ENCODE assay signal across 19 cellular contexts in genomic region chr11:10777393-10777793, GRCh38. TPM values are rescaled to one million over a fixed set of nuclear protein-coding genes. Genes with fewer than 3 reads are reported as not detected.
A peak's percentile ranks its signal among the peaks of the same experiment; 100 is the strongest.
DNase-seq lines count a peak whose midpoint lies in the region; ATAC-seq and TF ChIP-seq lines count a peak whose summit lies in the region.
"Had no signal": no experiment of that assay in that cellular context is flagged by ENCODE, and none has a peak within 500 bp of the region (broad histone marks: within the 10 kb centered on the region; RNA-seq: fewer than 3 reads in every experiment).

No MANE protein-coding gene starts in this region.

- no peaks in the 10 kb centered on the region for H3K27me3 Mint-ChIP-seq in CD8-positive, alpha-beta T cell (ENCODE audit: low read depth)
- no peaks in the 10 kb centered on the region for H3K27me3 Mint-ChIP-seq in activated T-helper 2 cell treated with anti-CD3 and anti-CD28 coated beads, Interferon-gamma antibody, Interleukin-2, Interleukin-4, amounts not matched to agents 10 μg/mL and 5 μg/mL and 100 μg/mL, durations not matched to agents 14 hours and 24 hours and 36 hours (ENCODE audit: low read depth)
- H3K27me3 Mint-ChIP-seq: activated naive CD4-positive, alpha-beta T cell treated with anti-CD3 and anti-CD28 coated beads, Interleukin-2, amount 10 ng/mL, durations not matched to agents 7 days and 5 days; progenitor cell of endocrine pancreas had no signal

- H3K36me3 ChIP-seq in CD8-positive, alpha-beta T cell (ENCODE audit: insufficient read depth, low read length): peaks cover 48% of the 10 kb centered on the region
- H3K36me3 ChIP-seq in hepatocyte (replicated peaks; ENCODE audit: insufficient read depth, low read depth) (no peaks in the 10 kb centered on the region), sigmoid colon (peaks cover 20 to 44% (median 25%) of the 10 kb centered on the region in 4 donors)

- no peak overlapping the region for H3K4me2 ChIP-seq in hepatocyte

- no peaks in the 10 kb centered on the region for H3K4me1 Mint-ChIP-seq in CD8-positive, alpha-beta T cell (ENCODE audit: low read depth)
- H3K4me1 Mint-ChIP-seq in activated T-helper 2 cell treated with anti-CD3 and anti-CD28 coated beads, Interferon-gamma antibody, Interleukin-2, Interleukin-4, amounts not matched to agents 10 μg/mL and 5 μg/mL and 100 μg/mL, durations not matched to agents 14 hours and 24 hours and 36 hours (ENCODE audit: low read depth): no peaks in the 10 kb centered on the region
- H3K4me1 Mint-ChIP-seq: activated naive CD4-positive, alpha-beta T cell treated with anti-CD3 and anti-CD28 coated beads, Interleukin-2, amount 10 ng/mL, durations not matched to agents 7 days and 5 days had no signal

- no peaks in the 10 kb centered on the region for H3K9me3 Mint-ChIP-seq in CD8-positive, alpha-beta T cell
- H3K9me3 Mint-ChIP-seq in activated T-helper 2 cell treated with anti-CD3 and anti-CD28 coated beads, Interferon-gamma antibody, Interleukin-2, Interleukin-4, amounts not matched to agents 10 μg/mL and 5 μg/mL and 100 μg/mL, durations not matched to agents 14 hours and 24 hours and 36 hours: no peaks in the 10 kb centered on the region
- H3K9me3 Mint-ChIP-seq: activated naive CD4-positive, alpha-beta T cell treated with anti-CD3 and anti-CD28 coated beads, Interleukin-2, amount 10 ng/mL, durations not matched to agents 7 days and 5 days; H9; T-helper 1 cell treated with Interleukin-12 subunit alpha and Interleukin-12 subunit beta and Interleukin-4 antibody, amounts not matched to agents 30 μg/mL and 1 μg/mL, for 36 hours had no signal

- no peak for ATAC-seq in CD8-positive, alpha-beta T cell

- TF ChIP-seq CTCF in CD8-positive, alpha-beta T cell (IDR thresholded peaks at IDR 0.05): no peak
- TF ChIP-seq CTCF in hepatocyte (IDR thresholded peaks at IDR 0.05; ENCODE audit: poor library complexity) (no peak), sigmoid colon (IDR thresholded peaks at IDR 0.05) (no peak)

- no peaks in the 10 kb centered on the region for H3K79me2 ChIP-seq in hepatocyte

- no peaks in the 10 kb centered on the region for H3K4me1 ChIP-seq in CD8-positive, alpha-beta T cell (ENCODE audit: insufficient read depth, low read length)
- H3K4me1 ChIP-seq in hepatocyte (ENCODE audit: insufficient read depth) (peaks cover 10% of the 10 kb centered on the region), sigmoid colon (peaks cover 0 to 19% (median 12%) of the 10 kb centered on the region in 4 donors)

- no peak overlapping the region for H3K4me3 Mint-ChIP-seq in CD8-positive, alpha-beta T cell
- no peak overlapping the region for H3K4me3 Mint-ChIP-seq in activated T-helper 2 cell treated with anti-CD3 and anti-CD28 coated beads, Interferon-gamma antibody, Interleukin-2, Interleukin-4, amounts not matched to agents 10 μg/mL and 5 μg/mL and 100 μg/mL, durations not matched to agents 14 hours and 24 hours and 36 hours (ENCODE audit: low read depth)
- H3K4me3 Mint-ChIP-seq: activated naive CD4-positive, alpha-beta T cell treated with anti-CD3 and anti-CD28 coated beads, Interleukin-2, amount 10 ng/mL, durations not matched to agents 7 days and 5 days; H9; T-helper 1 cell treated with Interleukin-12 subunit alpha and Interleukin-12 subunit beta and Interleukin-4 antibody, amounts not matched to agents 30 μg/mL and 1 μg/mL, for 36 hours had no signal

- TF ChIP-seq POLR2A in sigmoid colon (IDR thresholded peaks at IDR 0.05): no peak

- H4K20me1 ChIP-seq in hepatocyte (ENCODE audit: insufficient read depth, poor library complexity, severe bottlenecking): no peaks in the 10 kb centered on the region

- DNase-seq in CD8-positive, alpha-beta T cell: no peak
- peak; percentile 42 for DNase-seq in NCI-H2029 treated with DMSO at 0.1 percent for 48 hours (lab: John Stamatoyannopoulos, UW)
- DNase-seq in hepatocyte (ENCODE audit: low spot score): no peak
- DNase-seq in sigmoid colon: no peak
- DNase-seq in GM03348 (ENCODE audit: low spot score): no peak
- DNase-seq in activated naive CD4-positive, alpha-beta T cell treated with anti-CD3 and anti-CD28 coated beads, Interleukin-2, amount 50 U/mL, for 16 hours: no peak
- DNase-seq in HCEC 1CT: no peak
- DNase-seq in activated T-helper 2 cell treated with anti-CD3 and anti-CD28 coated beads, Interferon-gamma antibody, Interleukin-2, Interleukin-4, amounts not matched to agents 10 μg/mL and 5 μg/mL and 100 μg/mL, durations not matched to agents 14 hours and 24 hours and 36 hours (ENCODE audit: low spot score): no peak
- DNase-seq: activated CD4-positive, CD25-positive, alpha-beta regulatory T cell treated with anti-CD3 and anti-CD28 coated beads, Interleukin-2, amount 50 U/mL, for 72 hours; activated CD8-positive, alpha-beta memory T cell treated with anti-CD3 and anti-CD28 coated beads, Interleukin-2, amount 50 U/mL, for 48 hours; activated naive CD4-positive, alpha-beta T cell treated with anti-CD3 and anti-CD28 coated beads, Interleukin-2, amount 10 ng/mL, durations not matched to agents 7 days and 5 days; BE2C; DMS 273 treated with DMSO at 0.1 percent for 48 hours; H9; NCI-H1436 treated with DMSO at 0.1 percent for 48 hours; NCI-H226; substantia nigra had no signal

- WGBS in hepatocyte (ENCODE audit: low lambda C conversion rate, missing lambda C conversion rate): 87% methylated on average over 3 of the region's 3 CpGs
- 60 to 64% methylated on average over 3 of the region's 3 CpGs for WGBS in sigmoid colon, 2 donors

- H3K4me3 ChIP-seq in CD8-positive, alpha-beta T cell (ENCODE audit: low read depth, low read length): no peak overlapping the region
- H3K4me3 ChIP-seq in hepatocyte (no peak overlapping the region), sigmoid colon (no peak overlapping the region)

- H3K27ac Mint-ChIP-seq in CD8-positive, alpha-beta T cell: peak overlapping the region; percentile 50
- H3K27ac Mint-ChIP-seq in activated T-helper 2 cell treated with anti-CD3 and anti-CD28 coated beads, Interferon-gamma antibody, Interleukin-2, Interleukin-4, amounts not matched to agents 10 μg/mL and 5 μg/mL and 100 μg/mL, durations not matched to agents 14 hours and 24 hours and 36 hours: no peak overlapping the region
- H3K27ac Mint-ChIP-seq: activated naive CD4-positive, alpha-beta T cell treated with anti-CD3 and anti-CD28 coated beads, Interleukin-2, amount 10 ng/mL, durations not matched to agents 7 days and 5 days; H9; progenitor cell of endocrine pancreas; T-helper 1 cell treated with Interleukin-12 subunit alpha and Interleukin-12 subunit beta and Interleukin-4 antibody, amounts not matched to agents 30 μg/mL and 1 μg/mL, for 36 hours had no signal

- no peak overlapping the region for H2AFZ ChIP-seq in hepatocyte

- CTCF ChIA-PET in CD8-positive, alpha-beta T cell (lab: Charles Lee): interaction anchor here (1.3 kb wide), 1 partner anchor 11 kb away, joined by 3 read pairs; no protein-coding TSS in a partner anchor

- POLR2A ChIA-PET in CD8-positive, alpha-beta T cell (lab: Charles Lee): interaction anchor here (0.6 kb wide), 1 partner anchor 1459 kb away, joined by 3 read pairs; no protein-coding TSS in a partner anchor

- H3K36me3 Mint-ChIP-seq in CD8-positive, alpha-beta T cell: peaks cover 72% of the 10 kb centered on the region
- peaks cover 57% of the 10 kb centered on the region for H3K36me3 Mint-ChIP-seq in activated T-helper 2 cell treated with anti-CD3 and anti-CD28 coated beads, Interferon-gamma antibody, Interleukin-2, Interleukin-4, amounts not matched to agents 10 μg/mL and 5 μg/mL and 100 μg/mL, durations not matched to agents 14 hours and 24 hours and 36 hours (ENCODE audit: low read depth)

- H3K9me3 ChIP-seq in CD8-positive, alpha-beta T cell (ENCODE audit: low read length): no peaks in the 10 kb centered on the region
- H3K9me3 ChIP-seq in hepatocyte (ENCODE audit: low read depth): no peaks in the 10 kb centered on the region
- no peaks in the 10 kb centered on the region for H3K9me3 ChIP-seq in sigmoid colon
- H3K9me3 ChIP-seq: BE2C had no signal

- H3K27me3 ChIP-seq in CD8-positive, alpha-beta T cell (ENCODE audit: insufficient read depth, low read length): no peaks in the 10 kb centered on the region
- no peaks in the 10 kb centered on the region for H3K27me3 ChIP-seq in hepatocyte
- H3K27me3 ChIP-seq in sigmoid colon: no peaks in the 10 kb centered on the region
- H3K27me3 ChIP-seq: BE2C had no signal

- no peak for TF ChIP-seq EP300 in sigmoid colon (IDR thresholded peaks at IDR 0.05)

- no peak overlapping the region for H3K27ac ChIP-seq in CD8-positive, alpha-beta T cell (ENCODE audit: low read depth, low read length)
- H3K27ac ChIP-seq in hepatocyte (peak overlapping the region; percentile 83), sigmoid colon (peak overlapping the region in 3 of 4 donors; percentile 64 to 74 (median 71))

- no peaks in the 10 kb centered on the region for H3K9me2 ChIP-seq in hepatocyte (replicated peaks; ENCODE audit: insufficient read depth)

- intact Hi-C loops in CD8-positive, alpha-beta T cell (cut with DNase I, micrococcal nuclease): no loop called here
- intact Hi-C loops in sigmoid colon (cut with DNase I): no loop called here
- intact Hi-C loops in activated T-helper 2 cell treated with anti-CD3 and anti-CD28 coated beads, Interferon-gamma antibody, Interleukin-2, Interleukin-4, amounts not matched to agents 10 μg/mL and 5 μg/mL and 100 μg/mL, durations not matched to agents 14 hours and 24 hours and 36 hours (cut with micrococcal nuclease): no loop called here

RNA-seq across cellular contexts. Expression of gene CTR9, which starts 26.3 kb away (rescaled TPM):
- total RNA-seq in CD8-positive, alpha-beta T cell: 10 to 100 TPM; 45.9 to 49.2 TPM
- total RNA-seq in hepatocyte (28.0 and 29.1 TPM in 2 replicates), sigmoid colon (10 to 100 TPM; 11.6 to 18.4 (median 15.7) TPM)
- polyA plus RNA-seq in hepatocyte (23.6 and 24.4 TPM in 2 replicates), sigmoid colon (10 to 100 TPM; 15.3 to 18.4 (median 15.6) TPM)
- 41.5 and 43.5 TPM in 2 replicates for total RNA-seq in activated T-helper 2 cell treated with anti-CD3 and anti-CD28 coated beads, Interferon-gamma antibody, Interleukin-2, Interleukin-4, amounts not matched to agents 10 μg/mL and 5 μg/mL and 100 μg/mL, durations not matched to agents 14 hours and 24 hours and 36 hours

RNA-seq across cellular contexts. Expression of gene EIF4G2, which starts 31.3 kb away (rescaled TPM):
- 1,000 to 10,000 TPM; 1,089 to 1,144 TPM for total RNA-seq in CD8-positive, alpha-beta T cell
- total RNA-seq in hepatocyte (605 and 638 TPM in 2 replicates), sigmoid colon (100 to 1,000 TPM; 425 to 581 (median 497) TPM)
- polyA plus RNA-seq in hepatocyte (452 and 503 TPM in 2 replicates), sigmoid colon (100 to 1,000 TPM; 301 to 409 (median 326) TPM)
- total RNA-seq in activated T-helper 2 cell treated with anti-CD3 and anti-CD28 coated beads, Interferon-gamma antibody, Interleukin-2, Interleukin-4, amounts not matched to agents 10 μg/mL and 5 μg/mL and 100 μg/mL, durations not matched to agents 14 hours and 24 hours and 36 hours: 1,057 and 1,120 TPM in 2 replicates
